Comparison of ENCODE assay signal across 19 cellular contexts in the genomic region with DNA sequence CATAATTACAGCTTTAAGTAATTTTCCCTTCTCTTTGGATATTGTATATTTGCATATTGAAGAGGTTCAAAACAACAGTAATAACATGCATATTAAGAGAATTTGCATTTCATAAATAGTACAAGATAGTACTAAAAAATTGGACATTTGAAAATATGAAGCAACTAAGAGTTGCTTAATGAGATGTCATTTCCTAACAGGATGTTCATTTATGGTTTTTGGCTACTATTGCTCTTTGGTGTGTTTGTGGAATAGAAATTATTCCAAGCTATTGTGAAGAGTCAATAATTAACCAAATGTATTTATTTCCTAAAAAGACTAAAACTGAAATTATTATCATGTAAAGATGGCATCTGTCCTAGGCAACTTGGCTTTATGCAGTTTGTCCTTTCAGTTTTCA. TPM values are rescaled to one million over a fixed set of nuclear protein-coding genes. Genes with fewer than 3 reads are reported as not detected.
DNase-seq lines count a peak whose midpoint lies in the region; ATAC-seq, FAIRE-seq and TF ChIP-seq lines count a peak whose summit lies in the region.
"Had no signal": no experiment of that assay in that cellular context is flagged by ENCODE, and none has a peak within 500 bp of the region (broad histone marks: within the 10 kb centered on the region; RNA-seq: fewer than 3 reads in every experiment).

No MANE protein-coding gene starts in this region.

- H3K9me3 ChIP-seq in HepG2 (ENCODE audit: low read length) (peaks cover 3% of the 10 kb centered on the region; the same call in 1 of the 2 replicates), right lobe of liver (peaks cover 0 to 2% (median 0%) of the 10 kb centered on the region in 4 donors), SU-DHL-6 (ENCODE audit: insufficient read depth, low read length) (no peaks in the 10 kb centered on the region), SK-N-SH (no peaks in the 10 kb centered on the region), endodermal cell (ENCODE audit: control insufficient read depth, low read length) (peaks cover 5% of the 10 kb centered on the region)
- H3K9me3 ChIP-seq: Peyer's patch had no signal

- peaks cover 81% of the 10 kb centered on the region for H3K79me2 ChIP-seq in HepG2 (ENCODE audit: insufficient read depth, low read length)
- H3K79me2 ChIP-seq in SU-DHL-6 (ENCODE audit: insufficient read depth, low read length): peaks cover 64% of the 10 kb centered on the region
- peaks cover 8% of the 10 kb centered on the region; the same call in 1 of the 2 replicates for H3K79me2 ChIP-seq in SK-N-SH (ENCODE audit: insufficient read depth)

- no peaks in the 10 kb centered on the region for H3K4me1 Mint-ChIP-seq in endodermal cell

- H3K4me3 ChIP-seq in HepG2 (replicated peaks in 1 of 3; ENCODE audit: insufficient read depth in 1 of 3, low read depth in 2 of 3, low read length in 3 of 3): peak overlapping the region in 2 of 3 experiments; percentile 4 to 8; a peak in 1 of 6 replicates
- H3K4me3 ChIP-seq in right lobe of liver: no peak overlapping the region
- H3K4me3 ChIP-seq in SU-DHL-6 (ENCODE audit: insufficient read depth, low read length, poor library complexity, severe bottlenecking): no peak overlapping the region
- no peak overlapping the region for H3K4me3 ChIP-seq in fibroblast of pulmonary artery (replicated peaks; ENCODE audit: low read depth, low read length)
- no peak overlapping the region for H3K4me3 ChIP-seq in SK-N-SH (ENCODE audit: low read depth in 2 of 2, low read length in 1 of 2)
- H3K4me3 ChIP-seq in endodermal cell (ENCODE audit: low read length): no peak overlapping the region
- H3K4me3 ChIP-seq: Peyer's patch had no signal

- H3K9me2 ChIP-seq in SU-DHL-6 (replicated peaks; ENCODE audit: insufficient read depth, low read length) (no peaks in the 10 kb centered on the region), SK-N-SH (no peaks in the 10 kb centered on the region)

- H3K36me3 Mint-ChIP-seq in endodermal cell (ENCODE audit: low read depth): peaks cover 21% of the 10 kb centered on the region

- TF ChIP-seq EP300 in HepG2 (IDR thresholded peaks at IDR 0.05; ENCODE audit: low read depth in 2 of 2, low read length in 2 of 2) (no peak), HepG2 (CRISPR knock-in tag; IDR thresholded peaks at IDR 0.05; ENCODE audit: borderline replicate concordance) (no peak), SK-N-SH (IDR thresholded peaks at IDR 0.05; ENCODE audit: borderline replicate concordance in 1 of 2, low read depth in 1 of 2, low read length in 1 of 2) (no peak)

- peaks cover 22% of the 10 kb centered on the region for H3K9me3 Mint-ChIP-seq in endodermal cell
- H3K9me3 Mint-ChIP-seq: HFFc6 had no signal

- H2AFZ ChIP-seq in HepG2 (ENCODE audit: low read length) (no peak overlapping the region), SU-DHL-6 (ENCODE audit: low read depth, low read length, severe bottlenecking) (no peak overlapping the region), SK-N-SH (ENCODE audit: low read depth) (no peak overlapping the region)

- TF ChIP-seq POLR2A in HepG2 (IDR thresholded peaks at IDR 0.05; ENCODE audit: insufficient read depth in 1 of 2, low read depth in 2 of 2, low read length in 2 of 2) (no peak), right lobe of liver (IDR thresholded peaks at IDR 0.05) (no peak)

- in situ Hi-C loops in HepG2 (cut with HindIII; ENCODE audit: extremely low pct_ligation_motif_present, low pct_unique_long_range_greater_than_20kb): no loop called here

- no peak for FAIRE-seq in HepG2 (lab: Jason Lieb, UNC)

- H3K27me3 Mint-ChIP-seq in endodermal cell (ENCODE audit: insufficient read depth): peaks cover 4% of the 10 kb centered on the region

- no peak overlapping the region for H3K27ac Mint-ChIP-seq in endodermal cell
- H3K27ac Mint-ChIP-seq: CD14-positive monocyte, HFFc6 had no signal

- TF ChIP-seq CTCF in HepG2 (CRISPR knock-in tag; IDR thresholded peaks at IDR 0.05): no peak
- TF ChIP-seq CTCF in right lobe of liver (IDR thresholded peaks at IDR 0.05): no peak
- TF ChIP-seq CTCF in SU-DHL-6 (IDR thresholded peaks at IDR 0.05; ENCODE audit: insufficient read depth, low read length, poor library complexity, severe bottlenecking): no peak
- TF ChIP-seq CTCF in fibroblast of pulmonary artery (IDR thresholded peaks at IDR 0.05; ENCODE audit: low read length, missing control alignments): no peak
- no peak for TF ChIP-seq CTCF in SK-N-SH (IDR thresholded peaks at IDR 0.05)
- no peak for TF ChIP-seq CTCF in endodermal cell (conservative IDR thresholded peaks at IDR 0.05)

- TSS peak; percentile 2 for BruUV-seq in HepG2 (replicated peaks; lab: Mats Ljungman, UMichigan)

- H3K4me3 Mint-ChIP-seq in endodermal cell: no peak overlapping the region
- H3K4me3 Mint-ChIP-seq: CD14-positive monocyte, HFFc6 had no signal

- CTCF ChIA-PET in HepG2 (lab: Yijun Ruan, JAX; ENCODE audit: low intra/inter-chr PET ratio, low total read pairs) (no interaction called here), SK-N-SH (lab: Yijun Ruan, JAX) (interaction anchor here (0.9 to 1.3 kb wide), 3 partner anchors 9 to 540 kb away, joined by 3 to 6 read pairs (median 3); no protein-coding TSS in a partner anchor)

- H3K36me3 ChIP-seq in HepG2 (replicated peaks in 1 of 2; ENCODE audit: control insufficient read depth in 1 of 2, insufficient read depth in 2 of 2, low read length in 2 of 2): peaks cover 2 to 18% of the 10 kb centered on the region in 2 experiments; a peak in 4 of 5 replicates
- no peaks in the 10 kb centered on the region for H3K36me3 ChIP-seq in right lobe of liver
- H3K36me3 ChIP-seq in SU-DHL-6 (ENCODE audit: low read length): no peaks in the 10 kb centered on the region
- peaks cover 0 to 6% of the 10 kb centered on the region in 2 experiments for H3K36me3 ChIP-seq in SK-N-SH (replicated peaks in 1 of 2; ENCODE audit: control insufficient read depth in 1 of 2, insufficient read depth in 2 of 2, low read length in 1 of 2)
- no peaks in the 10 kb centered on the region for H3K36me3 ChIP-seq in endodermal cell (ENCODE audit: control insufficient read depth, insufficient read depth, low read length)
- H3K36me3 ChIP-seq: Peyer's patch had no signal

- POLR2A ChIA-PET in HepG2 (lab: Yijun Ruan, JAX) (interaction anchor here (1.3 to 1.9 kb wide), 2 partner anchors 12 to 39 kb away, joined by 4 read pairs; no protein-coding TSS in a partner anchor), SK-N-SH (lab: Yijun Ruan, JAX) (no interaction called here)

- TF ChIP-seq RAD21 in HepG2 (CRISPR knock-in tag; IDR thresholded peaks at IDR 0.05) (no peak), SK-N-SH (IDR thresholded peaks at IDR 0.05; ENCODE audit: low read length) (no peak)

- DNase-seq in HepG2 (ENCODE audit: low spot score) (no peak), right lobe of liver (no peak), fibroblast of pulmonary artery (ENCODE audit: low read depth) (peak; percentile 51), SK-N-SH (no peak), endodermal cell (no peak)
- DNase-seq: ACHN, DMS79 treated with DMSO at 0.1 percent for 48 hours, H7, HFFc6, KG1, NCI-H1048, NCI-H1436, NCI-H1930, NCI-H345, NCI-H524 treated with DMSO at 0.1 percent for 48 hours, Peyer's patch had no signal

- intact Hi-C loops in HepG2 (cut with micrococcal nuclease; ENCODE audit: unreplicated experiment) (no loop called here), right lobe of liver (cut with DNase I) (no loop called here)

- H3K4me1 ChIP-seq in HepG2 (ENCODE audit: insufficient read depth, low read length) (peaks cover 19% of the 10 kb centered on the region), right lobe of liver (no peaks in the 10 kb centered on the region), SK-N-SH (ENCODE audit: control insufficient read depth in 1 of 2, insufficient read depth in 2 of 2, low read depth in 1 of 2, low read length in 1 of 2) (peaks cover 0 to 5% of the 10 kb centered on the region in 2 experiments; a peak in 2 of 4 replicates), endodermal cell (ENCODE audit: control insufficient read depth, insufficient read depth, low read length) (no peaks in the 10 kb centered on the region)

- H3K27me3 ChIP-seq in HepG2 (ENCODE audit: control insufficient read depth in 1 of 2, insufficient read depth in 2 of 2, low read length in 2 of 2) (no peaks in the 10 kb centered on the region), right lobe of liver (peaks cover 0 to 3% of the 10 kb centered on the region in 2 donors), SU-DHL-6 (ENCODE audit: low read length) (no peaks in the 10 kb centered on the region), SK-N-SH (ENCODE audit: insufficient read depth) (no peaks in the 10 kb centered on the region), endodermal cell (ENCODE audit: control insufficient read depth, insufficient read depth, low read length, poor library complexity, severe bottlenecking) (no peaks in the 10 kb centered on the region)
- H3K27me3 ChIP-seq: Peyer's patch had no signal

- H3K4me2 ChIP-seq in HepG2 (ENCODE audit: low read depth, low read length) (peak overlapping the region; percentile 32), SU-DHL-6 (ENCODE audit: low read depth, low read length, poor library complexity, severe bottlenecking) (peak overlapping the region; percentile 0), SK-N-SH (no peak overlapping the region)

- H4K20me1 ChIP-seq in HepG2 (ENCODE audit: insufficient read depth, low read length): peaks cover 51% of the 10 kb centered on the region
- H4K20me1 ChIP-seq in SU-DHL-6 (ENCODE audit: low read depth, low read length): peaks cover 33% of the 10 kb centered on the region
- H4K20me1 ChIP-seq in SK-N-SH (ENCODE audit: insufficient read depth): no peaks in the 10 kb centered on the region

- ATAC-seq in HepG2: no peak
- ATAC-seq in right lobe of liver: no peak
- no peak for ATAC-seq in HG02870 (IDR thresholded peaks at IDR 0.05; ENCODE audit: unreplicated experiment)

- H3K27ac ChIP-seq in HepG2 (ENCODE audit: extremely low read length, insufficient read depth, low read length): peak overlapping the region; percentile 3
- no peak overlapping the region for H3K27ac ChIP-seq in right lobe of liver
- H3K27ac ChIP-seq in SU-DHL-6 (ENCODE audit: low read depth, low read length): no peak overlapping the region
- H3K27ac ChIP-seq in SK-N-SH (ENCODE audit: low read depth in 2 of 2, low read length in 1 of 2): no peak overlapping the region
- H3K27ac ChIP-seq in endodermal cell (ENCODE audit: low read depth, low read length): no peak overlapping the region
- H3K27ac ChIP-seq: Peyer's patch had no signal

- H3K9ac ChIP-seq in HepG2 (ENCODE audit: insufficient read depth, low read depth, low read length) (no peak overlapping the region), SU-DHL-6 (ENCODE audit: low read length) (no peak overlapping the region), SK-N-SH (no peak overlapping the region), endodermal cell (ENCODE audit: extremely low read depth, low read length, poor library complexity, severe bottlenecking) (no peak overlapping the region)

- H3F3A ChIP-seq in SU-DHL-6 (ENCODE audit: insufficient read depth) (peaks cover 14% of the 10 kb centered on the region), SK-N-SH (replicated peaks; ENCODE audit: insufficient read depth) (peaks cover 15% of the 10 kb centered on the region)

RNA-seq across cellular contexts. Expression of gene SGCE, which starts 4.1 kb away (rescaled TPM):
- total RNA-seq in HepG2 (2016; rRNA removed; fragmentation: Illumina TruSeq; extraction: Trizol) (31.4 and 52.3 TPM in 2 replicates), right lobe of liver (10 to 100 TPM in 5 of 6 experiments, 1 to 10 TPM in 1; 4.2 to 17.8 (median 14.8) TPM), endodermal cell (10 to 100 TPM; 40.9 to 45.9 TPM)
- total RNA-seq in HepG2 (2016; cell fraction: cytosol; rRNA removed; fragmentation: Illumina TruSeq; extraction: Trizol; ENCODE audit: low read depth): 14.7 and 17.0 TPM in 2 replicates
- 30.4 and 54.9 TPM in 2 replicates for total RNA-seq in HepG2 (2016; cell fraction: insoluble cytoplasmic fraction; rRNA removed; fragmentation: Illumina TruSeq; extraction: Trizol)
- total RNA-seq in HepG2 (2016; cell fraction: membrane; rRNA removed; fragmentation: Illumina TruSeq; extraction: Trizol): 16.8 and 20.3 TPM in 2 replicates
- 83.5 and 85.0 TPM in 2 replicates for total RNA-seq in HepG2 (2016; cell fraction: nucleus; rRNA removed; fragmentation: Illumina TruSeq; extraction: Trizol)
- polyA plus RNA-seq in HepG2 (2011; rRNA removed) (62.6 and 71.1 TPM in 2 replicates), SK-N-SH (2012; rRNA removed) (69.5 and 91.3 TPM in 2 replicates)
- polyA plus RNA-seq in HepG2 (2011; cell fraction: cytosol; rRNA removed): 29.7 and 44.7 TPM in 2 replicates
- 29.7 and 30.8 TPM in 2 replicates for polyA plus RNA-seq in HepG2 (2011; cell fraction: nucleus; rRNA removed)
- 47.2 and 47.4 TPM in 2 replicates for polyA plus RNA-seq in HepG2 (2012)
- 5.9 and 6.7 TPM in 2 replicates for polyA plus RNA-seq in HepG2 (2016; cell fraction: cytosol; fragmentation: Illumina TruSeq; extraction: Trizol; ENCODE audit: low read depth)
- 32.2 and 33.8 TPM in 2 replicates for polyA plus RNA-seq in HepG2 (2016; cell fraction: insoluble cytoplasmic fraction; fragmentation: Illumina TruSeq; extraction: Trizol; ENCODE audit: low read depth)
- 9.8 and 11.5 TPM in 2 replicates for polyA plus RNA-seq in HepG2 (2016; cell fraction: membrane; fragmentation: Illumina TruSeq; extraction: Trizol; ENCODE audit: low read depth)
- 68.6 and 78.9 TPM in 2 replicates for polyA plus RNA-seq in HepG2 (2016; cell fraction: nucleus; fragmentation: Illumina TruSeq; extraction: Trizol; ENCODE audit: insufficient read depth, low read depth)
- polyA minus RNA-seq in HepG2 (2011; rRNA and poly(A)+ RNA removed; ENCODE audit: low replicate concordance): 27.3 and 48.1 TPM in 2 replicates
- 21.7 and 23.1 TPM in 2 replicates for polyA minus RNA-seq in HepG2 (2011; cell fraction: cytosol; rRNA and poly(A)+ RNA removed)
- 186 and 198 TPM in 2 replicates for polyA minus RNA-seq in HepG2 (2011; cell fraction: nucleus; rRNA and poly(A)+ RNA removed)
- 93.6 and 102 TPM in 2 replicates for polyA plus RNA-seq in SK-N-SH (2012; cell fraction: cytosol; rRNA removed)
- 41.8 and 69.7 TPM in 2 replicates for polyA plus RNA-seq in SK-N-SH (2012; cell fraction: nucleus; rRNA removed)
- 56.5 TPM for polyA plus RNA-seq in endodermal cell (2013, experiment 1 of 2)
- polyA plus RNA-seq in endodermal cell (2013, experiment 2 of 2): 54.0 TPM
- polyA plus RNA-seq: CD14-positive monocyte had no signal

Comparison
In these comparisons a context has a peak if more than half of its experiments do, and no peak if none do; other contexts are left out.
1. H3K4me3 ChIP-seq: peak in HepG2 (2 of 3); none in right lobe of liver (0 of 3), SU-DHL-6 (single experiment), fibroblast of pulmonary artery (single experiment), SK-N-SH (0 of 2) and endodermal cell (single experiment).